In the genomic region with DNA sequence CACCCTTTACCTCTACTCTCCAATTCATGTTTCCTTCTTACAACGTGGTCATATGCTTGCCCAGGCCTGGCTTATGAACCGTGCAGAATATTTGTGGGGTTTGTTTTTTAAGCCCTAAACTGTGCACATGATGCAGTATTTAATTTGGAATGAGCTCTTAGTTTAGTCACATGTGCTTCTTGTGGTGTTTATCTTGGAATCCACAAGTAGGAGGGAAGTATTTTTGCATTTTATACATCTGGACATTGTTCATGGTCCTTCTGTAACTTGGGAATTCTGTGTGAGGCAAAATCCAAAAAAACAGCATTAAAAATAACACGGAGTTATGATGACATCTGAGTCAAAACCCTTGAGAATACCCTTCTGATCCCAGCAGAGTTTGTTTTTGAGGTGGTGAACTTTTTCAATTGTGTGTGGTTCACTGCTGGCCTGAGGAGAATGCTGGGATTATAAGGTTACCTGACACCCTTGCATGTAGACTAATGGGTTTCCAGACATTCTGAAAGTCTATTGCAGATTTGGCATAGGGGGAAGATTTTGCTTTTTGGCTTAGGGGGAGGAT, we compare ENCODE assay signal across 9 cellular contexts.
DNase-seq lines count a peak whose midpoint lies in the region; ATAC-seq and TF ChIP-seq lines count a peak whose summit lies in the region.
"Had no signal": no experiment of that assay in that cellular context is flagged by ENCODE, and none has a peak within 500 bp of the region (broad histone marks: within the 10 kb centered on the region; RNA-seq: fewer than 3 reads in every experiment).

No MANE protein-coding gene starts in this region.

- H3K27ac ChIP-seq in psoas muscle, result peak overlapping the region; percentile 66

- no peaks in the 10 kb centered on the region for H3K4me1 Mint-ChIP-seq in T-helper 2 cell treated with Interferon-gamma antibody and Interleukin-4, amounts not matched to agents 5 μg/mL and 100 μg/mL, for 36 hours (ENCODE audit: low read depth)

- H3K4me3 ChIP-seq in psoas muscle, result peak overlapping the region; percentile 17

- H3K4me3 Mint-ChIP-seq in T-helper 2 cell treated with Interferon-gamma antibody and Interleukin-4, amounts not matched to agents 5 μg/mL and 100 μg/mL, for 36 hours, result no peak overlapping the region

- no peak overlapping the region for H3K27ac Mint-ChIP-seq in T-helper 2 cell treated with Interferon-gamma antibody and Interleukin-4, amounts not matched to agents 5 μg/mL and 100 μg/mL, for 36 hours

- in situ Hi-C loops in Caki2 (cut with HindIII; ENCODE audit: low pct_unique_long_range_greater_than_20kb, low sequenced_read_pairs), result loop anchor here (25.0 kb wide), 1 partner anchor 321 kb away; no protein-coding TSS in a partner anchor

- H3K36me3 Mint-ChIP-seq in T-helper 2 cell treated with Interferon-gamma antibody and Interleukin-4, amounts not matched to agents 5 μg/mL and 100 μg/mL, for 36 hours (ENCODE audit: low read depth), result no peaks in the 10 kb centered on the region

- H3K27me3 Mint-ChIP-seq in T-helper 2 cell treated with Interferon-gamma antibody and Interleukin-4, amounts not matched to agents 5 μg/mL and 100 μg/mL, for 36 hours (ENCODE audit: low read depth), result peaks cover 2% of the 10 kb centered on the region

- peaks cover 41% of the 10 kb centered on the region for H3K4me1 ChIP-seq in psoas muscle

- ATAC-seq in SK-N-SH treated with all-trans-retinoic acid at 6 μM for 48 hours, result peak; percentile 69
- peak; percentile 15 to 57 (median 48) for ATAC-seq in psoas muscle
- no peak for ATAC-seq in GM18517 (IDR thresholded peaks at IDR 0.05; ENCODE audit: unreplicated experiment)

- 14 to 24% (median 20%) methylated on average over 3 of the region's 3 CpGs for WGBS in psoas muscle, 3 donors

- no peaks in the 10 kb centered on the region for H3K36me3 ChIP-seq in psoas muscle (ENCODE audit: insufficient read depth in 1 of 2, low read depth in 1 of 2)

- H3K9me3 Mint-ChIP-seq in T-helper 2 cell treated with Interferon-gamma antibody and Interleukin-4, amounts not matched to agents 5 μg/mL and 100 μg/mL, for 36 hours, result no peaks in the 10 kb centered on the region

- no peak for TF ChIP-seq CTCF in psoas muscle (IDR thresholded peaks at IDR 0.05)

- peak; percentile 91 for DNase-seq in Caki2 (ENCODE audit: low read depth)
- DNase-seq in foreskin melanocyte, result peak; percentile 36
- no peak for DNase-seq in psoas muscle
- DNase-seq in NCI-H2029 (lab: John Stamatoyannopoulos, UW), result no peak
- DNase-seq in activated effector memory CD4-positive, alpha-beta T cell treated with Interleukin-2 at 50 U/mL for 16 hours, result no peak
- no peak for DNase-seq in T-helper 2 cell treated with Interferon-gamma antibody and Interleukin-4, amounts not matched to agents 5 μg/mL and 100 μg/mL, for 36 hours (ENCODE audit: low spot score)
- DNase-seq: activated CD8-positive, alpha-beta memory T cell treated with anti-CD3 and anti-CD28 coated beads for 24 hours had no signal

- no peaks in the 10 kb centered on the region for H3K9me3 ChIP-seq in psoas muscle

- H3K27me3 ChIP-seq in psoas muscle (ENCODE audit: insufficient read depth in 3 of 3, low read length in 2 of 3), result no peaks in the 10 kb centered on the region

- intact Hi-C loops in psoas muscle (cut with DNase I), result loop anchor here (5.0 to 10.0 kb wide), 3 partner anchors 306 to 901 kb away; no protein-coding TSS in a partner anchor

TF ChIP-seq in SK-N-SH treated with all-trans-retinoic acid at 6 μM for 48 hours, 23 proteins besides CTCF, POLR2A, EP300 and RAD21:
- TF ChIP-seq RARB (CRISPR knock-in tag; IDR thresholded peaks at IDR 0.05) (no peak), TCF4 (CRISPR knock-in tag; IDR thresholded peaks at IDR 0.05; ENCODE audit: borderline replicate concordance) (no peak), ZNF565 (CRISPR knock-in tag; conservative IDR thresholded peaks at IDR 0.05; ENCODE audit: low read depth) (no peak), GLIS3 (CRISPR knock-in tag; IDR thresholded peaks at IDR 0.05) (no peak), ISL1 (CRISPR knock-in tag; IDR thresholded peaks at IDR 0.05) (no peak), OSR1 (CRISPR knock-in tag; IDR thresholded peaks at IDR 0.05) (no peak)
- TF ChIP-seq, protein P1, sequence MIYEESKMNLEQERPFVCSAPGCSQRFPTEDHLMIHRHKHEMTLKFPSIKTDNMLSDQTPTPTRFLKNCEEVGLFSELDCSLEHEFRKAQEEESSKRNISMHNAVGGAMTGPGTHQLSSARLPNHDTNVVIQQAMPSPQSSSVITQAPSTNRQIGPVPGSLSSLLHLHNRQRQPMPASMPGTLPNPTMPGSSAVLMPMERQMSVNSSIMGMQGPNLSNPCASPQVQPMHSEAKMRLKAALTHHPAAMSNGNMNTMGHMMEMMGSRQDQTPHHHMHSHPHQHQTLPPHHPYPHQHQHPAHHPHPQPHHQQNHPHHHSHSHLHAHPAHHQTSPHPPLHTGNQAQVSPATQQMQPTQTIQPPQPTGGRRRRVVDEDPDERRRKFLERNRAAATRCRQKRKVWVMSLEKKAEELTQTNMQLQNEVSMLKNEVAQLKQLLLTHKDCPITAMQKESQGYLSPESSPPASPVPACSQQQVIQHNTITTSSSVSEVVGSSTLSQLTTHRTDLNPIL (CRISPR knock-in tag; IDR thresholded peaks at IDR 0.05; ENCODE audit: low read depth), result no peak
- TF ChIP-seq, protein P2, sequence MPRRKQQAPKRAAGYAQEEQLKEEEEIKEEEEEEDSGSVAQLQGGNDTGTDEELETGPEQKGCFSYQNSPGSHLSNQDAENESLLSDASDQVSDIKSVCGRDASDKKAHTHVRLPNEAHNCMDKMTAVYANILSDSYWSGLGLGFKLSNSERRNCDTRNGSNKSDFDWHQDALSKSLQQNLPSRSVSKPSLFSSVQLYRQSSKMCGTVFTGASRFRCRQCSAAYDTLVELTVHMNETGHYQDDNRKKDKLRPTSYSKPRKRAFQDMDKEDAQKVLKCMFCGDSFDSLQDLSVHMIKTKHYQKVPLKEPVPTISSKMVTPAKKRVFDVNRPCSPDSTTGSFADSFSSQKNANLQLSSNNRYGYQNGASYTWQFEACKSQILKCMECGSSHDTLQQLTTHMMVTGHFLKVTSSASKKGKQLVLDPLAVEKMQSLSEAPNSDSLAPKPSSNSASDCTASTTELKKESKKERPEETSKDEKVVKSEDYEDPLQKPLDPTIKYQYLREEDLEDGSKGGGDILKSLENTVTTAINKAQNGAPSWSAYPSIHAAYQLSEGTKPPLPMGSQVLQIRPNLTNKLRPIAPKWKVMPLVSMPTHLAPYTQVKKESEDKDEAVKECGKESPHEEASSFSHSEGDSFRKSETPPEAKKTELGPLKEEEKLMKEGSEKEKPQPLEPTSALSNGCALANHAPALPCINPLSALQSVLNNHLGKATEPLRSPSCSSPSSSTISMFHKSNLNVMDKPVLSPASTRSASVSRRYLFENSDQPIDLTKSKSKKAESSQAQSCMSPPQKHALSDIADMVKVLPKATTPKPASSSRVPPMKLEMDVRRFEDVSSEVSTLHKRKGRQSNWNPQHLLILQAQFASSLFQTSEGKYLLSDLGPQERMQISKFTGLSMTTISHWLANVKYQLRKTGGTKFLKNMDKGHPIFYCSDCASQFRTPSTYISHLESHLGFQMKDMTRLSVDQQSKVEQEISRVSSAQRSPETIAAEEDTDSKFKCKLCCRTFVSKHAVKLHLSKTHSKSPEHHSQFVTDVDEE (CRISPR knock-in tag; IDR thresholded peaks at IDR 0.05), result no peak

Comparison
In these comparisons a context has a peak if more than half of its experiments do, and no peak if none do; other contexts are left out.
1. DNase-seq: peak in Caki2 (single experiment) and foreskin melanocyte (single experiment); none in psoas muscle (0 of 2), NCI-H2029 (single experiment), activated effector memory CD4-positive, alpha-beta T cell treated with Interleukin-2 at 50 U/mL for 16 hours (single experiment) and T-helper 2 cell treated with Interferon-gamma antibody and Interleukin-4, amounts not matched to agents 5 μg/mL and 100 μg/mL, for 36 hours (single experiment).